1 cellular context compared by ENCODE assay signal in the genomic region with DNA sequence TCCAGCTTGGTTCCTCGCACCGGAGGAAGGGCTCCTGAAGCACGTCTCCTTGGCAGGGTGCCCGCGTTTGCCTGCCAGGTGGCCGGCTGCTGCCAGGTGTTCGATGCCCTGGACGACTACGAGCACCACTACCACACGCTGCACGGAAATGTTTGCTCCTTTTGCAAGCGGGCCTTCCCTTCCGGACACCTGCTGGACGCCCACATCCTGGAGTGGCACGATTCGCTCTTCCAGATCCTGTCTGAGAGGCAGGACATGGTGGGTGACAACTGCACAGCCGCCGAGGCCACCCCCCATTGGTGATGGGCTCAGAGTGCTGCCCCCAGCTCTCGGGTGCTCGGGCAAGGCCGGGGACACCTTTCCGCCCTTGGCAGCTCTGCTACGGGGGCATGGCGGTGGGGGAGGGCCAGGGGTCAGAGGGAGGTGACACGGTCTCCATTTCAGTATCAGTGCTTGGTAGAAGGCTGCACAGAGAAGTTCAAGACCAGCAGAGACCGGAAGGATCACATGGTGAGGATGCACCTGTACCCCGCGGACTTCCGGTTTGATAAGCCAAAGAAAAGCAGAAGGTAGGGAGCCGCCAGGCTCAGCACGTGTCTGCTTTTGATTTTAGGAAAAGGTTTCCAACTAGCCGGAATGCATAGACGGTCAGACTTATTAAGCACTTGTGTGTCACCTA.
TF ChIP-seq lines count a peak whose summit lies in the region.

No MANE protein-coding gene starts in this region.

TF ChIP-seq in endothelial cell of umbilical vein, 7 proteins besides CTCF, POLR2A, EP300 and RAD21:
- no peak for TF ChIP-seq MYC (IDR thresholded peaks at IDR 0.05; ENCODE audit: low read depth, low read length)
- no peak for TF ChIP-seq GATA2 (IDR thresholded peaks at IDR 0.05; ENCODE audit: insufficient read depth, insufficient read length, low read depth, low read length)
- TF ChIP-seq, protein P1, sequence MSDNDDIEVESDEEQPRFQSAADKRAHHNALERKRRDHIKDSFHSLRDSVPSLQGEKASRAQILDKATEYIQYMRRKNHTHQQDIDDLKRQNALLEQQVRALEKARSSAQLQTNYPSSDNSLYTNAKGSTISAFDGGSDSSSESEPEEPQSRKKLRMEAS (IDR thresholded peaks at IDR 0.05; ENCODE audit: insufficient read depth, insufficient read length): no peak
- TF ChIP-seq POLR2AphosphoS5 (IDR thresholded peaks at IDR 0.05; ENCODE audit: insufficient read depth, low read depth, low read length): no peak
- no peak for TF ChIP-seq EZH2 (IDR thresholded peaks at IDR 0.05; ENCODE audit: borderline replicate concordance, low read depth, low read length, severe bottlenecking)
- TF ChIP-seq JUN (IDR thresholded peaks at IDR 0.05; ENCODE audit: borderline replicate concordance, insufficient read depth, insufficient read length, low read depth): no peak
- no peak for TF ChIP-seq FOS (IDR thresholded peaks at IDR 0.05; ENCODE audit: borderline replicate concordance, insufficient read depth, low read length)
